ENCODE assay signal across 1 cellular context in the genomic region with DNA sequence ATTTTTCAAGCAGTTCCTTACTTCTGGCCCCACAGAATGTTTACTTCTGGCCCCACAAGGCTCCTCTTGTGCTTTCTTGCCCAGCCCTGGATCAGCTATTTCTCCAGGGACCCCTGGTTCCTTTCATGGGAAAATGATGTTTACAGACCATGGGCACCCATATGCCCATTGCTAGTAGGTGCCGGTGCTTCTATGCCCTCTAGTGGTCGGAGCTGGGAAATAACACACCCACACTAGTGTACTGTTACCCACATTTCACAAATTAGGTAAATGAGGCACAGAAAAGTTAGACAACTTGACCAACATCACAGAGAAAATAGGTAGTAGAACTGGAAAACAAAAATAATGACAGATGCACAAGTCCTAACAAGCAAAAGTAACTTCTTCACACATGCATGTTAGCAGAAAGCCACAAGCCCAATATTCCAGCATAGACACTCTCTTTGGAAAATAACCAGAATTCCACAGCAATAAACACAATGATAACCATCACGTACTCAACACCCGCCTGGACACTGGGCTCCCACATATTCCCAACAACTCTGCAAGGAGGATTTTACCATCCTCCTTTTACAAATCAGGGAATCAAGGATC.
TF ChIP-seq lines count a peak whose summit lies in the region.

No MANE protein-coding gene starts in this region.

TF ChIP-seq in HEK293, 187 proteins besides CTCF, POLR2A, EP300 and RAD21 (continued from another document):
- TF ChIP-seq ZNF561 (tag by site-specific recombination; IDR thresholded peaks at IDR 0.05; ENCODE audit: borderline replicate concordance): peak; percentile 45; the same call in 1 of the 2 replicates
- TF ChIP-seq ZNF366 (tag by site-specific recombination; conservative IDR thresholded peaks at IDR 0.05): no peak
- TF ChIP-seq HOXD13 (CRISPR knock-in tag; IDR thresholded peaks at IDR 0.05; ENCODE audit: borderline replicate concordance): no peak
